Comparison of ENCODE assay signal across 19 cellular contexts in genomic region chr4:25879587-25879986, GRCh38.
"Had no signal": no experiment of that assay in that cellular context is flagged by ENCODE, and none has a peak within 500 bp of the region (broad histone marks: within the 10 kb centered on the region; RNA-seq: fewer than 3 reads in every experiment).

No MANE protein-coding gene starts in this region.

- H3K9me3 Mint-ChIP-seq: activated CD4-positive, alpha-beta T cell treated with anti-CD3 and anti-CD28 coated beads, Interleukin-2, amount 10 ng/mL, durations not matched to agents 24 days and 14 days; activated naive CD4-positive, alpha-beta T cell treated with anti-CD3 and anti-CD28 coated beads, Interleukin-2, amount 50 U/mL, for 72 hours; dendritic cell treated with granulocyte-macrophage colony-stimulating factor and Interleukin-4, amounts not matched to agents 40 ng/mL and 50 ng/mL, for 4 days had no signal

- FAIRE-seq: kidney, small intestine had no signal

- H3K27ac ChIP-seq: brain microvascular endothelial cell, epithelial cell of prostate, left ventricle myocardium inferior, neutrophil, upper lobe of left lung, WERI-Rb-1 had no signal

- H3K36me3 Mint-ChIP-seq: activated naive CD4-positive, alpha-beta T cell treated with anti-CD3 and anti-CD28 coated beads, Interleukin-2, amount 50 U/mL, for 72 hours had no signal

- H3K4me1 Mint-ChIP-seq: activated CD4-positive, alpha-beta T cell treated with anti-CD3 and anti-CD28 coated beads, Interleukin-2, amount 10 ng/mL, durations not matched to agents 24 days and 14 days had no signal

- ATAC-seq: activated naive CD4-positive, alpha-beta T cell treated with anti-CD3 and anti-CD28 coated beads, Interleukin-2, amount 50 U/mL, for 72 hours; effector memory CD8-positive, alpha-beta T cell had no signal

- H3K27ac Mint-ChIP-seq: activated CD4-positive, alpha-beta T cell treated with anti-CD3 and anti-CD28 coated beads, Interleukin-2, amount 10 ng/mL, durations not matched to agents 24 days and 14 days; activated naive CD4-positive, alpha-beta T cell treated with anti-CD3 and anti-CD28 coated beads, Interleukin-2, amount 50 U/mL, for 72 hours; dendritic cell treated with granulocyte-macrophage colony-stimulating factor and Interleukin-4, amounts not matched to agents 40 ng/mL and 50 ng/mL, for 4 days; effector memory CD8-positive, alpha-beta T cell had no signal

- H3K4me3 Mint-ChIP-seq: activated CD4-positive, alpha-beta T cell treated with anti-CD3 and anti-CD28 coated beads, Interleukin-2, amount 10 ng/mL, durations not matched to agents 24 days and 14 days; dendritic cell treated with granulocyte-macrophage colony-stimulating factor and Interleukin-4, amounts not matched to agents 40 ng/mL and 50 ng/mL, for 4 days; effector memory CD8-positive, alpha-beta T cell had no signal

- H3K36me3 ChIP-seq: brain microvascular endothelial cell, left ventricle myocardium inferior, neutrophil, upper lobe of left lung, WERI-Rb-1 had no signal

- H3K9me3 ChIP-seq: left ventricle myocardium inferior, neutrophil, upper lobe of left lung had no signal

- H3K4me3 ChIP-seq: left ventricle myocardium inferior, upper lobe of left lung had no signal

- DNase-seq: activated CD4-positive, alpha-beta T cell treated with anti-CD3 and anti-CD28 coated beads, Interleukin-2, amount 10 ng/mL, durations not matched to agents 24 days and 14 days; activated T-cell treated with anti-CD3 and anti-CD28 coated beads for 4 hours; amygdala; brain microvascular endothelial cell; effector memory CD8-positive, alpha-beta T cell; kidney; left ventricle myocardium inferior; posterior cingulate gyrus; right cardiac atrium; small intestine; stimulated activated naive CD4-positive, alpha-beta T cell; substantia nigra; T1000; upper lobe of left lung; WERI-Rb-1 had no signal

- H3K27me3 ChIP-seq: brain microvascular endothelial cell, neutrophil, upper lobe of left lung had no signal
